ENCODE assay signal across 24 cellular contexts in the genomic region with DNA sequence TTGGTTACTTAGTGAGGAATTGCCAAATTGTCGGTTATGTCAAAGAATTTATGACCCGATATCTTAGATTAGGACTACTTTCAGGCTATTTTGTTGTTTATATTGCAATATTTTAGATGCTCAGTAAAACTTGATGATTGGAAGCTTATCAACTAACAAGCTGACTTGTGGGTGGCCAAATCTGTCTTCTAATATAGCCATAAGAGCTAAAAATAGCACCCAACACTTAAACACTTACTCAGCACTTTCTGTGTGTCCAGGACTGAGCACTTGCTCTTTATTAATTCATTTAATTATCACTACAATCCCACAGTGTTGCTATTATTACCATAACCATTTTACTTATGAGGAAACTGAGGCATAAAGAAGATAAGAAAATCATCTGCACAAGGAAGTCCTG.
"Had no signal": no experiment of that assay in that cellular context is flagged by ENCODE, and none has a peak within 500 bp of the region (broad histone marks: within the 10 kb centered on the region; RNA-seq: fewer than 3 reads in every experiment).

No MANE protein-coding gene starts in this region.

- H3K4me1 ChIP-seq: esophagus muscularis mucosa, foreskin keratinocyte, gastroesophageal sphincter, heart left ventricle, left lung, lower lobe of right lung had no signal

- H3K36me3 ChIP-seq: esophagus muscularis mucosa, gastroesophageal sphincter, heart left ventricle, left lung, lower lobe of right lung had no signal

- H3K79me2 ChIP-seq: hepatocyte had no signal

- H3K36me3 Mint-ChIP-seq: mesothelial cell of epicardium; naive B cell; naive thymus-derived CD8-positive, alpha-beta T cell had no signal

- H3K4me3 ChIP-seq: coronary artery, dorsolateral prefrontal cortex, esophagus muscularis mucosa, gastroesophageal sphincter, heart left ventricle, hepatocyte, left lung, lower lobe of right lung, mucosa of descending colon had no signal

- H3K27ac ChIP-seq: coronary artery, dorsolateral prefrontal cortex, esophagus muscularis mucosa, foreskin keratinocyte, gastroesophageal sphincter, heart left ventricle, hepatocyte, left lung, lower lobe of right lung had no signal

- H3K4me3 Mint-ChIP-seq: mesothelial cell of epicardium; naive B cell; naive thymus-derived CD8-positive, alpha-beta T cell had no signal

- FAIRE-seq: endothelial cell of umbilical vein, frontal cortex, islet of Langerhans, keratinocyte had no signal

- H3K4me2 ChIP-seq: hepatocyte had no signal

- H3K4me1 Mint-ChIP-seq: naive B cell; naive thymus-derived CD8-positive, alpha-beta T cell had no signal

- H3K9me3 ChIP-seq: esophagus muscularis mucosa, gastroesophageal sphincter, heart left ventricle, left lung, lower lobe of right lung, mucosa of descending colon had no signal

- DNase-seq: dermis blood vessel endothelial cell; dorsolateral prefrontal cortex; effector CD4-positive, alpha-beta T cell; effector memory CD4-positive, alpha-beta T cell; foreskin keratinocyte; heart left ventricle; hypothalamus; left cardiac atrium; left lung; left ventricle myocardium superior; lower lobe of right lung; mesenchymal stem cell; mucosa of descending colon; naive B cell; naive thymus-derived CD8-positive, alpha-beta T cell had no signal

- H3K27me3 ChIP-seq: dorsolateral prefrontal cortex, esophagus muscularis mucosa, gastroesophageal sphincter, heart left ventricle, left lung had no signal

- H2AFZ ChIP-seq: hepatocyte had no signal

- ATAC-seq: foreskin keratinocyte; gastroesophageal sphincter; heart left ventricle; left cardiac atrium; left lung; left ventricle myocardium superior; lower lobe of right lung; mucosa of descending colon; naive thymus-derived CD8-positive, alpha-beta T cell had no signal

- H3K27ac Mint-ChIP-seq: mesothelial cell of epicardium; naive thymus-derived CD8-positive, alpha-beta T cell had no signal

- H3K9me3 Mint-ChIP-seq: mesothelial cell of epicardium; naive B cell; naive thymus-derived CD8-positive, alpha-beta T cell had no signal
